ENCODE assay signal across 7 cellular contexts in genomic region chr15:81809543-81809942, GRCh38.
DNase-seq lines count a peak whose midpoint lies in the region; ATAC-seq and TF ChIP-seq lines count a peak whose summit lies in the region.

No MANE protein-coding gene starts in this region.

- peak; percentile 45 for ATAC-seq in memory B cell (ENCODE audit: low read depth)
- no peak for ATAC-seq in GM18498 (IDR thresholded peaks at IDR 0.05; ENCODE audit: unreplicated experiment)
- no peak for ATAC-seq in HG03354 (IDR thresholded peaks at IDR 0.05; ENCODE audit: poor library complexity, severe bottlenecking, unreplicated experiment)

- H3K4me3 Mint-ChIP-seq in memory B cell (no peak overlapping the region), CD14-positive monocyte (no peak overlapping the region)

- H3K9me3 Mint-ChIP-seq in memory B cell (peaks cover 1% of the 10 kb centered on the region), CD14-positive monocyte (peaks cover 0 to 2% (median 0%) of the 10 kb centered on the region in 7 donors)

- TF ChIP-seq CTCF in GM10266 (IDR thresholded peaks at IDR 0.05; ENCODE audit: control insufficient read depth, insufficient read depth, low read depth, missing control alignments) (peak; percentile 19), LNCAP (IDR thresholded peaks at IDR 0.05) (peak; percentile 61), CD14-positive monocyte (IDR thresholded peaks at IDR 0.05) (no peak)

- H3K4me1 Mint-ChIP-seq in memory B cell (no peaks in the 10 kb centered on the region), CD14-positive monocyte (no peaks in the 10 kb centered on the region)

- H3K36me3 Mint-ChIP-seq in memory B cell (no peaks in the 10 kb centered on the region), CD14-positive monocyte (no peaks in the 10 kb centered on the region)

- DNase-seq in GM10266 (ENCODE audit: extremely low spot score) (no peak), SW 1271 (lab: John Stamatoyannopoulos, UW) (peak; percentile 19 to 29), memory B cell (ENCODE audit: low spot score in 2 of 2) (no peak), CD14-positive monocyte (ENCODE audit: low spot score) (no peak)

- intact Hi-C loops in CD14-positive monocyte (cut with micrococcal nuclease) = no loop called here

- peaks cover 6% of the 10 kb centered on the region for H3K27me3 Mint-ChIP-seq in memory B cell
- H3K27me3 Mint-ChIP-seq in CD14-positive monocyte (ENCODE audit: low read depth in 3 of 3) = peaks cover 0 to 2% (median 1%) of the 10 kb centered on the region in 3 donors

- H3K27ac Mint-ChIP-seq in memory B cell (no peak overlapping the region), CD14-positive monocyte (no peak overlapping the region)

Comparison
In these comparisons a context has a peak if more than half of its experiments do, and no peak if none do; other contexts are left out.
1. DNase-seq: peak in SW 1271 (2 of 2); none in GM10266 (single experiment), memory B cell (0 of 2) and CD14-positive monocyte (single experiment).